Comparison of ENCODE assay signal across 8 cellular contexts in genomic region chr22:42933783-42934144, GRCh38.
DNase-seq lines count a peak whose midpoint lies in the region; ATAC-seq, FAIRE-seq and TF ChIP-seq lines count a peak whose summit lies in the region.

No MANE protein-coding gene starts in this region.

- POLR2A ChIA-PET in GM12878 (lab: Charles Lee) = interaction anchor here (0.5 to 1.3 kb wide), 11 partner anchors 9 to 98 kb away, joined by 3 to 9 read pairs (median 3); no protein-coding TSS in a partner anchor

- H3K36me3 ChIP-seq in GM12878 (ENCODE audit: control insufficient read depth in 2 of 2, insufficient read depth in 2 of 2, low read length in 1 of 2) (no peaks in the 10 kb centered on the region), kidney epithelial cell (ENCODE audit: control insufficient read depth, insufficient read depth, low read length) (no peaks in the 10 kb centered on the region), subcutaneous abdominal adipose tissue (ENCODE audit: control insufficient read depth in 5 of 5, insufficient read depth in 5 of 5, low read length in 5 of 5) (no peaks in the 10 kb centered on the region)

- FAIRE-seq in GM12878 (lab: Jason Lieb, UNC) = no peak

- peak; percentile 69 for DNase-seq in ACHN
- peak; percentile 52 for DNase-seq in HPDE6-E6E7 (ENCODE audit: extremely low spot score)
- DNase-seq in GM12878 (ENCODE audit: low read depth, low spot score) = no peak
- peak; percentile 77 for DNase-seq in kidney epithelial cell (ENCODE audit: low read depth)
- no peak for DNase-seq in iPS-NIHi7 (ENCODE audit: extremely low spot score)

- WGBS in GM12878 (ENCODE audit: insufficient coverage, insufficient replicate concordance, low lambda C conversion rate, missing lambda C conversion rate) = 1% methylated on average over 3 of the region's 3 CpGs

- CTCF ChIA-PET in GM12878 (lab: Yijun Ruan, JAX) = interaction anchor here (0.9 to 1.4 kb wide), 5 partner anchors 10 to 41 kb away, joined by 3 to 6 read pairs (median 4); no protein-coding TSS in a partner anchor

- TF ChIP-seq POLR2A in GM12878 (IDR thresholded peaks at IDR 0.05; ENCODE audit: low read depth, low read length) = no peak

- H3K4me3 ChIP-seq in GM12878 (peak overlapping the region; percentile 74; the same call in 1 of the 2 replicates), kidney epithelial cell (ENCODE audit: low read depth, low read length) (no peak overlapping the region), subcutaneous abdominal adipose tissue (ENCODE audit: low read depth in 1 of 5, low read length in 5 of 5) (peak overlapping the region in 1 of 5 donors; percentile 27)

- BruUV-seq in GM12878 (replicated peaks; lab: Mats Ljungman, UMichigan) = TSS peak; percentile 67

- no peak for TF ChIP-seq RAD21 in GM12878 (IDR thresholded peaks at IDR 0.05; ENCODE audit: insufficient read depth, low read depth, low read length)

- H3K9ac ChIP-seq in GM12878 (ENCODE audit: control insufficient read depth, insufficient read depth, low read length) = peak overlapping the region; percentile 91
- H3K9ac ChIP-seq in subcutaneous abdominal adipose tissue (ENCODE audit: low read length in 5 of 5) = peak overlapping the region in 1 of 5 donors; percentile 15

- intact Hi-C loops in GM12878 (cut with micrococcal nuclease; ENCODE audit: unreplicated experiment) = loop anchor here (2.0 to 5.0 kb wide), 3 partner anchors 33 to 79 kb away; no protein-coding TSS in a partner anchor

- H3K27me3 ChIP-seq in GM12878 (replicated peaks in 1 of 2; ENCODE audit: control insufficient read depth in 2 of 2, insufficient read depth in 2 of 2, low read length in 1 of 2) (no peaks in the 10 kb centered on the region), kidney epithelial cell (ENCODE audit: control insufficient read depth, insufficient read depth, low read length) (no peaks in the 10 kb centered on the region), subcutaneous abdominal adipose tissue (ENCODE audit: control insufficient read depth in 5 of 5, insufficient read depth in 4 of 5, low read length in 5 of 5) (no peaks in the 10 kb centered on the region)

- H3K79me2 ChIP-seq in GM12878 (ENCODE audit: control insufficient read depth, insufficient read depth, low read length) = peaks cover 86% of the 10 kb centered on the region

- no peak overlapping the region for H2AFZ ChIP-seq in GM12878 (ENCODE audit: control insufficient read depth, low read depth, low read length)

- in situ Hi-C loops in ACHN (cut with HindIII; ENCODE audit: low pct_ligation_motif_present, low pct_unique_long_range_greater_than_20kb, low sequenced_read_pairs) (no loop called here), GM12878 (cut with MboI) (no loop called here)

- H3K9me3 ChIP-seq in GM12878 (replicated peaks; ENCODE audit: control insufficient read depth, insufficient read depth, low read length) = no peaks in the 10 kb centered on the region; the same call in 2 of the 3 replicates
- H3K9me3 ChIP-seq in subcutaneous abdominal adipose tissue (ENCODE audit: control insufficient read depth in 5 of 5, low read length in 5 of 5) = no peaks in the 10 kb centered on the region

- RAD21 ChIA-PET in GM12878 (lab: Charles Lee; ENCODE audit: unreplicated experiment) = interaction anchor here (0.5 to 2.1 kb wide), 11 partner anchors 11 to 1110 kb away, joined by 3 to 10 read pairs (median 4); no protein-coding TSS in a partner anchor

- 0 out of 3 replicates have a peak, but pooled peaks have one; percentile 1 for ATAC-seq in GM12878
- no peak for ATAC-seq in HG02885 (IDR thresholded peaks at IDR 0.05; ENCODE audit: poor library complexity, unreplicated experiment)
- no peak for ATAC-seq in GM19463 (IDR thresholded peaks at IDR 0.05; ENCODE audit: unreplicated experiment)

- 0 out of 4 replicates have a peak, but pooled peaks of 1 of the 2 experiments have one; percentile 9 for TF ChIP-seq EP300 in GM12878 (IDR thresholded peaks at IDR 0.05; ENCODE audit: borderline replicate concordance in 1 of 2, control insufficient read depth in 1 of 2, low read depth in 2 of 2, low read length in 2 of 2)

- H3K4me2 ChIP-seq in GM12878 (ENCODE audit: control insufficient read depth, insufficient read depth) = peak overlapping the region; percentile 98

- H3K4me1 ChIP-seq in GM12878 (ENCODE audit: control insufficient read depth, insufficient read depth, low read length) (peaks cover 79% of the 10 kb centered on the region), subcutaneous abdominal adipose tissue (ENCODE audit: control insufficient read depth in 5 of 5, insufficient read depth in 5 of 5, low read length in 5 of 5) (peaks cover 44 to 85% (median 76%) of the 10 kb centered on the region in 5 donors)

- TF ChIP-seq CTCF in GM12878 (IDR thresholded peaks at IDR 0.05 in 2 of 3, conservative IDR thresholded peaks at IDR 0.05 in 1 of 3; ENCODE audit: control insufficient read depth in 2 of 3, extremely low read depth in 1 of 3, insufficient read depth in 1 of 3, low read depth in 3 of 3, low read length in 3 of 3) (no peak), kidney epithelial cell (IDR thresholded peaks at IDR 0.05; ENCODE audit: insufficient read depth, low read length, poor library complexity, severe bottlenecking) (no peak)

- no peaks in the 10 kb centered on the region for H4K20me1 ChIP-seq in GM12878 (ENCODE audit: control insufficient read depth, insufficient read depth)

- SMC1A ChIA-PET in GM12878 (lab: Charles Lee; ENCODE audit: uncharacterized antibody, unreplicated experiment) = interaction anchor here (0.7 to 2.0 kb wide), 19 partner anchors 10 to 100 kb away, joined by 3 to 19 read pairs (median 4); partner anchors contain the start of gene PACSIN2

- H3K27ac ChIP-seq in GM12878 (ENCODE audit: control insufficient read depth, insufficient read depth) (peak overlapping the region; percentile 99), subcutaneous abdominal adipose tissue (ENCODE audit: low read depth, low read length) (peak overlapping the region; percentile 88)

TF ChIP-seq in GM12878, 131 proteins besides CTCF, POLR2A, EP300 and RAD21 (continues in another document):
- TF ChIP-seq IKZF1 (conservative IDR thresholded peaks at IDR 0.05) (peak; percentile 77), IKZF2 (IDR thresholded peaks at IDR 0.05) (peak; percentile 75 to 80; a peak in 3 of 4 replicates), CHD2 (IDR thresholded peaks at IDR 0.05; ENCODE audit: borderline replicate concordance, low read depth, low read length) (no peak), RAD51 (IDR thresholded peaks at IDR 0.05) (no peak), ZNF24 (IDR thresholded peaks at IDR 0.05) (0 out of 2 replicates have a peak, but pooled peaks have one; percentile 1), ZSCAN29 (IDR thresholded peaks at IDR 0.05) (0 out of 2 replicates have a peak, but pooled peaks have one; percentile 0), NFIC (IDR thresholded peaks at IDR 0.05; ENCODE audit: low read depth, low read length) (peak; percentile 79), SMARCA5 (IDR thresholded peaks at IDR 0.05) (no peak), GABPA (IDR thresholded peaks at IDR 0.05; ENCODE audit: low read depth) (0 out of 2 replicates have a peak, but pooled peaks have one; percentile 14), GATAD2B (conservative IDR thresholded peaks at IDR 0.05; ENCODE audit: low read depth) (0 out of 2 replicates have a peak, but pooled peaks have one; percentile 42), MTA2 (IDR thresholded peaks at IDR 0.05; ENCODE audit: low read depth) (0 out of 2 replicates have a peak, but pooled peaks have one; percentile 25), RB1 (IDR thresholded peaks at IDR 0.05; ENCODE audit: borderline replicate concordance) (0 out of 2 replicates have a peak, but pooled peaks have one; percentile 16), ETV6 (conservative IDR thresholded peaks at IDR 0.05 in 1 of 2, IDR thresholded peaks at IDR 0.05 in 1 of 2; ENCODE audit: borderline replicate concordance in 1 of 2, low read depth in 1 of 2) (0 out of 4 replicates have a peak, but pooled peaks of 1 of the 2 experiments have one; percentile 21), NBN (IDR thresholded peaks at IDR 0.05) (peak; percentile 25; the same call in 1 of the 2 replicates), PML (IDR thresholded peaks at IDR 0.05; ENCODE audit: low read length) (peak; percentile 49; the same call in 1 of the 2 replicates)
- TF ChIP-seq, protein P1, sequence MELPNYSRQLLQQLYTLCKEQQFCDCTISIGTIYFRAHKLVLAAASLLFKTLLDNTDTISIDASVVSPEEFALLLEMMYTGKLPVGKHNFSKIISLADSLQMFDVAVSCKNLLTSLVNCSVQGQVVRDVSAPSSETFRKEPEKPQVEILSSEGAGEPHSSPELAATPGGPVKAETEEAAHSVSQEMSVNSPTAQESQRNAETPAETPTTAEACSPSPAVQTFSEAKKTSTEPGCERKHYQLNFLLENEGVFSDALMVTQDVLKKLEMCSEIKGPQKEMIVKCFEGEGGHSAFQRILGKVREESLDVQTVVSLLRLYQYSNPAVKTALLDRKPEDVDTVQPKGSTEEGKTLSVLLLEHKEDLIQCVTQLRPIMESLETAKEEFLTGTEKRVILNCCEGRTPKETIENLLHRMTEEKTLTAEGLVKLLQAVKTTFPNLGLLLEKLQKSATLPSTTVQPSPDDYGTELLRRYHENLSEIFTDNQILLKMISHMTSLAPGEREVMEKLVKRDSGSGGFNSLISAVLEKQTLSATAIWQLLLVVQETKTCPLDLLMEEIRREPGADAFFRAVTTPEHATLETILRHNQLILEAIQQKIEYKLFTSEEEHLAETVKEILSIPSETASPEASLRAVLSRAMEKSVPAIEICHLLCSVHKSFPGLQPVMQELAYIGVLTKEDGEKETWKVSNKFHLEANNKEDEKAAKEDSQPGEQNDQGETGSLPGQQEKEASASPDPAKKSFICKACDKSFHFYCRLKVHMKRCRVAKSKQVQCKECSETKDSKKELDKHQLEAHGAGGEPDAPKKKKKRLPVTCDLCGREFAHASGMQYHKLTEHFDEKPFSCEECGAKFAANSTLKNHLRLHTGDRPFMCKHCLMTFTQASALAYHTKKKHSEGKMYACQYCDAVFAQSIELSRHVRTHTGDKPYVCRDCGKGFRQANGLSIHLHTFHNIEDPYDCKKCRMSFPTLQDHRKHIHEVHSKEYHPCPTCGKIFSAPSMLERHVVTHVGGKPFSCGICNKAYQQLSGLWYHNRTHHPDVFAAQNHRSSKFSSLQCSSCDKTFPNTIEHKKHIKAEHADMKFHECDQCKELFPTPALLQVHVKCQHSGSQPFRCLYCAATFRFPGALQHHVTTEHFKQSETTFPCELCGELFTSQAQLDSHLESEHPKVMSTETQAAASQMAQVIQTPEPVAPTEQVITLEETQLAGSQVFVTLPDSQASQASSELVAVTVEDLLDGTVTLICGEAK (IDR thresholded peaks at IDR 0.05; ENCODE audit: borderline replicate concordance) = peak; percentile 28; the same call in 1 of the 2 replicates

Comparison
In these comparisons a context has a peak if more than half of its experiments do, and no peak if none do; other contexts are left out.
1. DNase-seq: peak in ACHN (single experiment), HPDE6-E6E7 (single experiment) and kidney epithelial cell (single experiment); none in GM12878 (single experiment) and iPS-NIHi7 (single experiment).